ENCODE assay signal across 19 cellular contexts in genomic region chr18:48548921-48549320, GRCh38. TPM values are rescaled to one million over a fixed set of nuclear protein-coding genes. Genes with fewer than 3 reads are reported as not detected.
A peak's percentile ranks its signal among the peaks of the same experiment; 100 is the strongest.
DNase-seq lines count a peak whose midpoint lies in the region; ATAC-seq, FAIRE-seq and TF ChIP-seq lines count a peak whose summit lies in the region.
"Had no signal": no experiment of that assay in that cellular context is flagged by ENCODE, and none has a peak within 500 bp of the region (broad histone marks: within the 10 kb centered on the region; RNA-seq: fewer than 3 reads in every experiment).

No MANE protein-coding gene starts in this region.

- TF ChIP-seq RAD21 in HepG2 (CRISPR knock-in tag; IDR thresholded peaks at IDR 0.05): no peak

- H3K27ac ChIP-seq in right lobe of liver (peak overlapping the region in 2 of 3 donors; percentile 61 to 76), HepG2 (ENCODE audit: extremely low read length, insufficient read depth, low read length) (no peak overlapping the region), coronary artery (peak overlapping the region; percentile 45 to 82)
- H3K27ac ChIP-seq: thyroid gland had no signal

- no peak for TF ChIP-seq POLR2A in right lobe of liver (IDR thresholded peaks at IDR 0.05)
- TF ChIP-seq POLR2A in HepG2 (IDR thresholded peaks at IDR 0.05; ENCODE audit: insufficient read depth in 1 of 2, low read depth in 2 of 2, low read length in 2 of 2): no peak

- H3K27me3 ChIP-seq in right lobe of liver (no peaks in the 10 kb centered on the region), HepG2 (ENCODE audit: control insufficient read depth in 1 of 2, insufficient read depth in 2 of 2, low read length in 2 of 2) (no peaks in the 10 kb centered on the region)
- H3K27me3 ChIP-seq: adrenal gland, thyroid gland had no signal

- H2AFZ ChIP-seq in HepG2 (ENCODE audit: low read length): no peak overlapping the region

- H3K9me3 ChIP-seq in right lobe of liver: no peaks in the 10 kb centered on the region
- H3K9me3 ChIP-seq in HepG2 (ENCODE audit: low read length): no peaks in the 10 kb centered on the region
- H3K9me3 ChIP-seq: adrenal gland, thyroid gland had no signal

- in situ Hi-C loops in HepG2 (cut with HindIII; ENCODE audit: extremely low pct_ligation_motif_present, low pct_unique_long_range_greater_than_20kb): loop anchor here (10.0 kb wide), 1 partner anchor 346 kb away; no protein-coding TSS in a partner anchor

- H3K9me3 Mint-ChIP-seq in osteocyte (ENCODE audit: unreplicated experiment): no peaks in the 10 kb centered on the region
- no peaks in the 10 kb centered on the region for H3K9me3 Mint-ChIP-seq in activated T-cell treated with anti-CD3 and anti-CD28 coated beads, Interleukin-2, amount 50 U/mL, for 4 hours
- H3K9me3 Mint-ChIP-seq: activated CD8-positive, alpha-beta T cell treated with anti-CD3 and anti-CD28 coated beads for 36 hours; activated T-helper 1 cell treated with anti-CD3 and anti-CD28 coated beads, Interleukin-12 subunit alpha, Interleukin-12 subunit beta, Interleukin-2, Interleukin-4 antibody, amounts not matched to agents 30 ng/mL and 10 ng/mL and 1 ng/mL, durations not matched to agents 14 hours and 24 hours and 36 hours had no signal

- H3K4me1 Mint-ChIP-seq in osteocyte (ENCODE audit: unreplicated experiment): peaks cover 84% of the 10 kb centered on the region
- no peaks in the 10 kb centered on the region for H3K4me1 Mint-ChIP-seq in activated T-cell treated with anti-CD3 and anti-CD28 coated beads, Interleukin-2, amount 50 U/mL, for 4 hours (ENCODE audit: low read depth)

- FAIRE-seq in HepG2 (lab: Jason Lieb, UNC): no peak
- FAIRE-seq: endothelial cell of umbilical vein, GM12892 had no signal

- no peaks in the 10 kb centered on the region for H3K36me3 ChIP-seq in right lobe of liver
- H3K36me3 ChIP-seq in HepG2 (replicated peaks in 1 of 2; ENCODE audit: control insufficient read depth in 1 of 2, insufficient read depth in 2 of 2, low read length in 2 of 2): peaks cover 0 to 11% of the 10 kb centered on the region in 2 experiments; a peak in 3 of 5 replicates
- H3K36me3 ChIP-seq: adrenal gland, thyroid gland had no signal

- CTCF ChIA-PET in HepG2 (lab: Yijun Ruan, JAX; ENCODE audit: low intra/inter-chr PET ratio, low total read pairs): no interaction called here

- peak overlapping the region; percentile 90 for H3K27ac Mint-ChIP-seq in osteocyte (ENCODE audit: unreplicated experiment)
- H3K27ac Mint-ChIP-seq: activated CD8-positive, alpha-beta T cell treated with anti-CD3 and anti-CD28 coated beads for 36 hours; activated T-helper 1 cell treated with anti-CD3 and anti-CD28 coated beads, Interleukin-12 subunit alpha, Interleukin-12 subunit beta, Interleukin-2, Interleukin-4 antibody, amounts not matched to agents 30 ng/mL and 10 ng/mL and 1 ng/mL, durations not matched to agents 14 hours and 24 hours and 36 hours; progenitor cell of endocrine pancreas had no signal

- ATAC-seq in right lobe of liver: no peak
- no peak for ATAC-seq in HepG2
- ATAC-seq in activated T-cell treated with anti-CD3 and anti-CD28 coated beads, Interleukin-2, amount 50 U/mL, for 4 hours: no peak
- ATAC-seq: activated CD8-positive, alpha-beta T cell treated with anti-CD3 and anti-CD28 coated beads for 36 hours had no signal

- no peaks in the 10 kb centered on the region for H3K27me3 Mint-ChIP-seq in osteocyte (ENCODE audit: unreplicated experiment)
- peaks cover 11% of the 10 kb centered on the region for H3K27me3 Mint-ChIP-seq in activated T-cell treated with anti-CD3 and anti-CD28 coated beads, Interleukin-2, amount 50 U/mL, for 4 hours (ENCODE audit: low read depth)

- H3K9ac ChIP-seq in HepG2 (ENCODE audit: insufficient read depth, low read depth, low read length): no peak overlapping the region

- H3K36me3 Mint-ChIP-seq in osteocyte (ENCODE audit: unreplicated experiment): peaks cover 30% of the 10 kb centered on the region
- no peaks in the 10 kb centered on the region for H3K36me3 Mint-ChIP-seq in activated T-cell treated with anti-CD3 and anti-CD28 coated beads, Interleukin-2, amount 50 U/mL, for 4 hours (ENCODE audit: insufficient read depth)

- DNase-seq in right lobe of liver: peak in 1 of 3 donors; percentile 24
- DNase-seq in HepG2 (ENCODE audit: low spot score): no peak
- DNase-seq in coronary artery (ENCODE audit: low spot score): peak; percentile 31
- no peak for DNase-seq in osteocyte (ENCODE audit: extremely low spot score, unreplicated experiment)
- no peak for DNase-seq in NCI-H2196 treated with DMSO at 0.1 percent for 48 hours (lab: John Stamatoyannopoulos, UW; ENCODE audit: unreplicated experiment)
- DNase-seq in NCI-H1930 (lab: John Stamatoyannopoulos, UW): no peak
- DNase-seq in stimulated activated CD4-positive, alpha-beta T cell treated with anti-CD3 and anti-CD28 coated beads, Interleukin-1b, Interleukin-23, amount 100 ng/mL, for 48 hours: no peak
- DNase-seq in activated T-cell treated with anti-CD3 and anti-CD28 coated beads, Interleukin-2, amount 50 U/mL, for 4 hours: no peak
- DNase-seq: ACHN; activated CD8-positive, alpha-beta T cell treated with anti-CD3 and anti-CD28 coated beads for 36 hours; HCEC 1CT; NCI-H2029 treated with DMSO at 0.1 percent for 48 hours; NCI-H526 treated with DMSO at 0.1 percent for 48 hours had no signal

- BruUV-seq in HepG2 (replicated peaks; lab: Mats Ljungman, UMichigan): no TSS peak

- no peak overlapping the region for H3K4me3 Mint-ChIP-seq in osteocyte (ENCODE audit: unreplicated experiment)
- H3K4me3 Mint-ChIP-seq in activated T-cell treated with anti-CD3 and anti-CD28 coated beads, Interleukin-2, amount 50 U/mL, for 4 hours: no peak overlapping the region
- H3K4me3 Mint-ChIP-seq: activated CD8-positive, alpha-beta T cell treated with anti-CD3 and anti-CD28 coated beads for 36 hours; activated T-helper 1 cell treated with anti-CD3 and anti-CD28 coated beads, Interleukin-12 subunit alpha, Interleukin-12 subunit beta, Interleukin-2, Interleukin-4 antibody, amounts not matched to agents 30 ng/mL and 10 ng/mL and 1 ng/mL, durations not matched to agents 14 hours and 24 hours and 36 hours had no signal

- no peak overlapping the region for H3K4me2 ChIP-seq in HepG2 (ENCODE audit: low read depth, low read length)

- POLR2A ChIA-PET in HepG2 (lab: Yijun Ruan, JAX): no interaction called here

- no peak overlapping the region for H3K4me3 ChIP-seq in right lobe of liver
- H3K4me3 ChIP-seq in HepG2 (replicated peaks in 1 of 3; ENCODE audit: insufficient read depth in 1 of 3, low read depth in 2 of 3, low read length in 3 of 3): no peak overlapping the region
- no peak overlapping the region for H3K4me3 ChIP-seq in coronary artery
- H3K4me3 ChIP-seq: adrenal gland, thyroid gland had no signal

- TF ChIP-seq EP300 in HepG2 (IDR thresholded peaks at IDR 0.05; ENCODE audit: low read depth in 2 of 2, low read length in 2 of 2): no peak
- TF ChIP-seq EP300 in HepG2 (CRISPR knock-in tag; IDR thresholded peaks at IDR 0.05; ENCODE audit: borderline replicate concordance): no peak

- peaks cover 72% of the 10 kb centered on the region for H3K79me2 ChIP-seq in HepG2 (ENCODE audit: insufficient read depth, low read length)

- no peak for TF ChIP-seq CTCF in right lobe of liver (IDR thresholded peaks at IDR 0.05)
- no peak for TF ChIP-seq CTCF in HepG2 (CRISPR knock-in tag; IDR thresholded peaks at IDR 0.05)
- no peak for TF ChIP-seq CTCF in coronary artery (IDR thresholded peaks at IDR 0.05)
- TF ChIP-seq CTCF in osteocyte (IDR thresholded peaks at IDR 0.05): no peak

- H4K20me1 ChIP-seq in HepG2 (ENCODE audit: insufficient read depth, low read length): peaks cover 3% of the 10 kb centered on the region; the same call in 1 of the 2 replicates

- intact Hi-C loops in right lobe of liver (cut with DNase I): loop anchor here in 1 of 2 donors (10.0 kb wide), 1 partner anchor 116 kb away; no protein-coding TSS in a partner anchor
- intact Hi-C loops in HepG2 (cut with micrococcal nuclease; ENCODE audit: unreplicated experiment): no loop called here

- 42% methylated on average over 4 of the region's 4 CpGs for WGBS in right lobe of liver (ENCODE audit: insufficient coverage, low coverage, low lambda C conversion rate, missing lambda C conversion rate)
- 100% methylated on average over 4 of the region's 4 CpGs for WGBS in HepG2 (ENCODE audit: low lambda C conversion rate)

- H3K4me1 ChIP-seq in right lobe of liver (peaks cover 0 to 57% (median 24%) of the 10 kb centered on the region in 4 donors), HepG2 (ENCODE audit: insufficient read depth, low read length) (peaks cover 52% of the 10 kb centered on the region)

TF ChIP-seq in HepG2, 621 proteins besides CTCF, POLR2A, EP300 and RAD21 (continues in another document):
- no peak for TF ChIP-seq HNF4A (CRISPR knock-in tag; IDR thresholded peaks at IDR 0.05)

RNA-seq across cellular contexts. Expression of gene CTIF, which starts 10.1 kb away (rescaled TPM):
- total RNA-seq in right lobe of liver (10 to 100 TPM; 29.0 to 60.6 (median 43.1) TPM), HepG2 (2016; rRNA removed; fragmentation: Illumina TruSeq; extraction: Trizol) (13.1 and 18.2 TPM in 2 replicates), osteocyte (169 and 172 TPM in 2 replicates)
- total RNA-seq in HepG2 (2016; cell fraction: cytosol; rRNA removed; fragmentation: Illumina TruSeq; extraction: Trizol; ENCODE audit: low read depth): 4.1 and 4.9 TPM in 2 replicates
- 10.5 and 19.8 TPM in 2 replicates for total RNA-seq in HepG2 (2016; cell fraction: insoluble cytoplasmic fraction; rRNA removed; fragmentation: Illumina TruSeq; extraction: Trizol)
- 7.0 and 7.8 TPM in 2 replicates for total RNA-seq in HepG2 (2016; cell fraction: membrane; rRNA removed; fragmentation: Illumina TruSeq; extraction: Trizol)
- 22.7 and 28.6 TPM in 2 replicates for total RNA-seq in HepG2 (2016; cell fraction: nucleus; rRNA removed; fragmentation: Illumina TruSeq; extraction: Trizol)
- 22.1 and 28.0 TPM in 2 replicates for polyA plus RNA-seq in HepG2 (2011; rRNA removed)
- 5.6 and 9.5 TPM in 2 replicates for polyA plus RNA-seq in HepG2 (2011; cell fraction: cytosol; rRNA removed)
- 92.5 and 147 TPM in 2 replicates for polyA plus RNA-seq in HepG2 (2011; cell fraction: nucleus; rRNA removed)
- polyA plus RNA-seq in HepG2 (2012): 14.2 and 17.3 TPM in 2 replicates
- 2.1 and 2.2 TPM in 2 replicates for polyA plus RNA-seq in HepG2 (2016; cell fraction: cytosol; fragmentation: Illumina TruSeq; extraction: Trizol; ENCODE audit: low read depth)
- 12.5 and 14.6 TPM in 2 replicates for polyA plus RNA-seq in HepG2 (2016; cell fraction: insoluble cytoplasmic fraction; fragmentation: Illumina TruSeq; extraction: Trizol; ENCODE audit: low read depth)
- 6.0 and 6.2 TPM in 2 replicates for polyA plus RNA-seq in HepG2 (2016; cell fraction: membrane; fragmentation: Illumina TruSeq; extraction: Trizol; ENCODE audit: low read depth)
- 62.2 and 63.8 TPM in 2 replicates for polyA plus RNA-seq in HepG2 (2016; cell fraction: nucleus; fragmentation: Illumina TruSeq; extraction: Trizol; ENCODE audit: insufficient read depth, low read depth)
- 14.1 and 41.2 TPM in 2 replicates for polyA minus RNA-seq in HepG2 (2011; rRNA and poly(A)+ RNA removed; ENCODE audit: low replicate concordance)
- 7.6 and 10.5 TPM in 2 replicates for polyA minus RNA-seq in HepG2 (2011; cell fraction: cytosol; rRNA and poly(A)+ RNA removed)
- 27.8 and 33.2 TPM in 2 replicates for polyA minus RNA-seq in HepG2 (2011; cell fraction: nucleus; rRNA and poly(A)+ RNA removed)
- total RNA-seq in activated T-cell treated with anti-CD3 and anti-CD28 coated beads, Interleukin-2, amount 50 U/mL, for 4 hours: 1 to 10 TPM; 4.3 to 5.3 (median 4.6) TPM
